Comparison of ENCODE assay signal across 8 cellular contexts in genomic region chr2:38665854-38666577, GRCh38. TPM values are rescaled to one million over a fixed set of nuclear protein-coding genes. Genes with fewer than 3 reads are reported as not detected.
A peak's percentile ranks its signal among the peaks of the same experiment; 100 is the strongest.
DNase-seq lines count a peak whose midpoint lies in the region; ATAC-seq and TF ChIP-seq lines count a peak whose summit lies in the region.

Gene GALM, plus strand, starts transcription at chr2:38666114. Its CDS starts 48 bp downstream, at chr2:38666162.

- no peaks in the 10 kb centered on the region for H3K27me3 ChIP-seq in MG63
- H3K27me3 ChIP-seq in layer of hippocampus (ENCODE audit: control insufficient read depth, insufficient read depth, low read length) = no peaks in the 10 kb centered on the region

- peak within 1 kb of the TSS; percentile 43 for H3K27ac ChIP-seq in layer of hippocampus (ENCODE audit: low read depth, low read length)

- POLR2A ChIA-PET in WTC11 (lab: Charles Lee) = interaction anchor here (0.6 to 2.1 kb wide), 3 partner anchors 30 to 85 kb away, joined by 5 to 8 read pairs (median 7); partner anchors contain the start of gene SRSF7

- H3K4me3 Mint-ChIP-seq in WTC11 = peak within 1 kb of the TSS; percentile 88

- peak within 1 kb of the TSS; percentile 79 for H3K4me3 ChIP-seq in AG10803 (ENCODE audit: low read length)
- peak within 1 kb of the TSS; percentile 39 for H3K4me3 ChIP-seq in MG63

- CTCF ChIA-PET in WTC11 (lab: Charles Lee) = interaction anchor here (1.4 to 1.9 kb wide), 3 partner anchors 59 to 85 kb away, joined by 5 to 11 read pairs (median 7); partner anchors contain the start of gene HNRNPLL

- no peaks in the 10 kb centered on the region for H3K36me3 Mint-ChIP-seq in WTC11

- no peaks in the 10 kb centered on the region for H3K36me3 ChIP-seq in MG63

- DNase-seq in AG10803 (ENCODE audit: low read depth) (peak; percentile 92), MG63 (peak; percentile 60), WTC11 (ENCODE audit: low spot score) (peak; percentile 87), dermis blood vessel endothelial cell (peak; percentile 91), NCI-H1436 (lab: John Stamatoyannopoulos, UW) (no peak)
- DNase-seq in stimulated activated CD4-positive, alpha-beta T cell treated with anti-CD3 and anti-CD28 coated beads, Interleukin-15, amount 100 ng/mL, for 24 hours = peak; percentile 76

- H3K9me3 ChIP-seq in MG63 = no peaks in the 10 kb centered on the region

- peaks cover 25% of the 10 kb centered on the region for H3K4me1 Mint-ChIP-seq in WTC11

- no peaks in the 10 kb centered on the region for H3K9me3 Mint-ChIP-seq in WTC11

- peak within 1 kb of the TSS; percentile 73 for H3K27ac Mint-ChIP-seq in WTC11

- H3K27me3 Mint-ChIP-seq in WTC11 (ENCODE audit: low read depth) = no peaks in the 10 kb centered on the region

- peak; percentile 34 for ATAC-seq in GM19452 (IDR thresholded peaks at IDR 0.05; ENCODE audit: unreplicated experiment)
- peak; percentile 96 for ATAC-seq in WTC11

- TF ChIP-seq CTCF in AG10803 (conservative IDR thresholded peaks at IDR 0.05; ENCODE audit: low read length) = no peak; the same call in 1 of the 2 replicates
- TF ChIP-seq CTCF in WTC11 (IDR thresholded peaks at IDR 0.05) = no peak

TF ChIP-seq in WTC11, 78 proteins besides CTCF, POLR2A, EP300 and RAD21:
- TF ChIP-seq ZNF396 (CRISPR knock-in tag; IDR thresholded peaks at IDR 0.05; ENCODE audit: borderline replicate concordance) (peak; percentile 26; the same call in 1 of the 2 replicates), CREM (CRISPR knock-in tag; IDR thresholded peaks at IDR 0.05) (0 out of 2 replicates have a peak, but pooled peaks have one; percentile 63), ZSCAN18 (CRISPR knock-in tag; IDR thresholded peaks at IDR 0.05) (peak; percentile 85), RELA (CRISPR knock-in tag; IDR thresholded peaks at IDR 0.05; ENCODE audit: borderline replicate concordance) (0 out of 2 replicates have a peak, but pooled peaks have one; percentile 21), CREB1 (CRISPR knock-in tag; IDR thresholded peaks at IDR 0.05) (no peak), GABPB1 (CRISPR knock-in tag; IDR thresholded peaks at IDR 0.05) (peak; percentile 35), USF1 (CRISPR knock-in tag; IDR thresholded peaks at IDR 0.05) (peak; percentile 29; the same call in 1 of the 2 replicates), HMGA2 (CRISPR knock-in tag; IDR thresholded peaks at IDR 0.05) (no peak), TEAD1 (CRISPR knock-in tag; IDR thresholded peaks at IDR 0.05) (0 out of 2 replicates have a peak, but pooled peaks have one; percentile 29), SP1 (CRISPR knock-in tag; conservative IDR thresholded peaks at IDR 0.05) (peak; percentile 88)

RNA-seq across cellular contexts. Expression of gene GALM, which starts in this region (rescaled TPM):
- total RNA-seq in MG63 (2014; rRNA removed; shearing (Covaris generic); ENCODE audit: low replicate concordance) = 13.7 and 21.1 TPM in 2 replicates
- 11.2 to 13.5 TPM (median 12.3 TPM) in 3 replicates for total RNA-seq in WTC11 (2021)
- total RNA-seq in dermis blood vessel endothelial cell = 6.3 and 18.2 TPM in 2 replicates
